In genomic region chr1:181423301-181423918, GRCh38 we compare ENCODE assay signal across 8 cellular contexts. TPM values are rescaled to one million over a fixed set of nuclear protein-coding genes. Genes with fewer than 3 reads are reported as not detected.
A peak's percentile ranks its signal among the peaks of the same experiment; 100 is the strongest.
DNase-seq lines count a peak whose midpoint lies in the region; ATAC-seq and TF ChIP-seq lines count a peak whose summit lies in the region.

No MANE protein-coding gene starts in this region.

- no peak overlapping the region for H3K27ac Mint-ChIP-seq in stimulated activated memory B cell treated with anti-CD40 and anti-IgM and Interleukin-4, amounts not matched to agents 10 μg/mL and 1 μg/mL and 100 μg/mL, for 72 hours

- CTCF ChIA-PET in AG04449 (lab: Yijun Ruan, JAX) = interaction anchor here (0.6 to 8.7 kb wide), 8 partner anchors 9 to 278 kb away, joined by 3 to 108 read pairs (median 4); no protein-coding TSS in a partner anchor

- no peak for ATAC-seq in stimulated activated memory B cell treated with anti-CD40 and anti-IgM and Interleukin-4, amounts not matched to agents 10 μg/mL and 1 μg/mL and 100 μg/mL, for 72 hours

- peaks cover 42% of the 10 kb centered on the region for H3K27me3 Mint-ChIP-seq in stimulated activated memory B cell treated with anti-CD40 and anti-IgM and Interleukin-4, amounts not matched to agents 10 μg/mL and 1 μg/mL and 100 μg/mL, for 72 hours

- no peaks in the 10 kb centered on the region for H3K36me3 Mint-ChIP-seq in stimulated activated memory B cell treated with anti-CD40 and anti-IgM and Interleukin-4, amounts not matched to agents 10 μg/mL and 1 μg/mL and 100 μg/mL, for 72 hours

- peak; percentile 43 for TF ChIP-seq CTCF in AG04449 (IDR thresholded peaks at IDR 0.05; ENCODE audit: insufficient read depth, low read length, missing control alignments)
- TF ChIP-seq CTCF in GM12864 (IDR thresholded peaks at IDR 0.05; ENCODE audit: low read depth, low read length, missing control alignments) = peak; percentile 42

- peaks cover 6% of the 10 kb centered on the region for H3K4me1 Mint-ChIP-seq in stimulated activated memory B cell treated with anti-CD40 and anti-IgM and Interleukin-4, amounts not matched to agents 10 μg/mL and 1 μg/mL and 100 μg/mL, for 72 hours

- H3K4me3 Mint-ChIP-seq in stimulated activated memory B cell treated with anti-CD40 and anti-IgM and Interleukin-4, amounts not matched to agents 10 μg/mL and 1 μg/mL and 100 μg/mL, for 72 hours = no peak overlapping the region

- POLR2A ChIA-PET in AG04449 (lab: Yijun Ruan, JAX) = no interaction called here

- DNase-seq in AG04449 (ENCODE audit: low read depth, low spot score) (no peak), GM12864 (ENCODE audit: low read depth) (no peak), NCI-H1694 treated with DMSO at 0.1 percent for 48 hours (lab: John Stamatoyannopoulos, UW) (peak; percentile 67), fibroblast of peridontal ligament (ENCODE audit: extremely low read depth) (peak; percentile 19), renal cortical epithelial cell (ENCODE audit: low read depth) (peak; percentile 49)
- DNase-seq in activated CD4-positive, alpha-beta T cell treated with anti-CD3 and anti-CD28 coated beads, Interleukin-2, amount 50 U/mL, for 1 hour = peak; percentile 32
- no peak for DNase-seq in central memory CD4-positive, alpha-beta T cell

- no peak overlapping the region for H3K4me3 ChIP-seq in AG04449 (ENCODE audit: low read depth, low read length)
- H3K4me3 ChIP-seq in GM12864 (ENCODE audit: low read depth, low read length) = no peak overlapping the region

- H3K9me3 Mint-ChIP-seq in stimulated activated memory B cell treated with anti-CD40 and anti-IgM and Interleukin-4, amounts not matched to agents 10 μg/mL and 1 μg/mL and 100 μg/mL, for 72 hours = peaks cover 13% of the 10 kb centered on the region

RNA-seq across cellular contexts. Expression of gene CACNA1E, which starts 59.9 kb away (rescaled TPM):
- 0.35 TPM in 1 of 2 replicates, not detected in the other for total RNA-seq in renal cortical epithelial cell

Comparison
In these comparisons a context has a peak if more than half of its experiments do, and no peak if none do; other contexts are left out.
1. DNase-seq: peak in NCI-H1694 treated with DMSO at 0.1 percent for 48 hours (single experiment), activated CD4-positive, alpha-beta T cell treated with anti-CD3 and anti-CD28 coated beads, Interleukin-2, amount 50 U/mL, for 1 hour (single experiment), fibroblast of peridontal ligament (single experiment) and renal cortical epithelial cell (single experiment); none in AG04449 (single experiment), GM12864 (single experiment) and central memory CD4-positive, alpha-beta T cell (single experiment).